In genomic region chr6:89311853-89312531, GRCh38 we compare ENCODE assay signal across 8 cellular contexts. TPM values are rescaled to one million over a fixed set of nuclear protein-coding genes. Genes with fewer than 3 reads are reported as not detected.
DNase-seq lines count a peak whose midpoint lies in the region; ATAC-seq, FAIRE-seq and TF ChIP-seq lines count a peak whose summit lies in the region.

No MANE protein-coding gene starts in this region.

- no peak overlapping the region for H3K4ac ChIP-seq in IMR-90 (ENCODE audit: low read depth, low read length)

- H2BK5ac ChIP-seq in IMR-90 (ENCODE audit: low read depth, low read length, poor library complexity, severe bottlenecking) = no peak overlapping the region

- WGBS in A549 (ENCODE audit: missing lambda C conversion rate) = 63% methylated on average over 9 of the region's 9 CpGs
- 71% methylated on average over 3 of the region's 9 CpGs; no CpG with 5 or more reads in 1 of the 2 experiments for WGBS in IMR-90 (ENCODE audit: extremely low coverage in 2 of 2, insufficient read length in 1 of 2), 2 experiments
- WGBS in body of pancreas, 2 donors = 36 to 42% methylated on average over 9 of the region's 9 CpGs

- no peak overlapping the region for H2BK120ac ChIP-seq in IMR-90 (ENCODE audit: low read depth, low read length)

- 0 out of 3 replicates have a peak, but pooled peaks have one; percentile 18 for TF ChIP-seq CTCF in A549 (IDR thresholded peaks at IDR 0.05)
- peak; percentile 37 for TF ChIP-seq CTCF in IMR-90 (conservative IDR thresholded peaks at IDR 0.05; ENCODE audit: low read depth, low read length)
- peak in 6 of 7 experiments; percentile 23 to 60 (median 33) for TF ChIP-seq CTCF in body of pancreas (IDR thresholded peaks at IDR 0.05)
- TF ChIP-seq CTCF in gastrocnemius medialis (IDR thresholded peaks at IDR 0.05 in 4 of 5, conservative IDR thresholded peaks at IDR 0.05 in 1 of 5) = peak; percentile 24 to 63 (median 43)

- dilution Hi-C loops in IMR-90 (cut with HindIII; ENCODE audit: low sequenced_read_pairs, unreplicated experiment) = no loop called here

- TF ChIP-seq EP300 in A549 (IDR thresholded peaks at IDR 0.05) = no peak

- TF ChIP-seq RAD21 in A549 (conservative IDR thresholded peaks at IDR 0.05 in 1 of 2, IDR thresholded peaks at IDR 0.05 in 1 of 2) (peak; percentile 33 to 35; a peak in 2 of 5 replicates), IMR-90 (IDR thresholded peaks at IDR 0.05; ENCODE audit: low read length) (peak; percentile 45)

- peaks cover 17% of the 10 kb centered on the region; the same call in 1 of the 2 replicates for H4K20me1 ChIP-seq in IMR-90 (ENCODE audit: insufficient read depth, low read length)

- no peak overlapping the region for H2BK15ac ChIP-seq in IMR-90 (ENCODE audit: low read depth, low read length)

- no peak overlapping the region for H3K9ac ChIP-seq in IMR-90 (ENCODE audit: low read depth, low read length)

- H3K9me3 ChIP-seq in A549 = no peaks in the 10 kb centered on the region
- H3K9me3 ChIP-seq in IMR-90 (ENCODE audit: control insufficient read depth, insufficient read depth, low read length) = no peaks in the 10 kb centered on the region
- no peaks in the 10 kb centered on the region for H3K9me3 ChIP-seq in body of pancreas
- H3K9me3 ChIP-seq in gastrocnemius medialis = no peaks in the 10 kb centered on the region

- TF ChIP-seq POLR2A in A549 (IDR thresholded peaks at IDR 0.05; ENCODE audit: low read length) = no peak
- no peak for TF ChIP-seq POLR2A in IMR-90 (IDR thresholded peaks at IDR 0.05; ENCODE audit: low read depth, low read length)
- no peak for TF ChIP-seq POLR2A in body of pancreas (IDR thresholded peaks at IDR 0.05)
- TF ChIP-seq POLR2A in gastrocnemius medialis (IDR thresholded peaks at IDR 0.05) = no peak

- H3K36me3 ChIP-seq in IMR-90 (ENCODE audit: control insufficient read depth, insufficient read depth, low read length) = peaks cover 5% of the 10 kb centered on the region
- no peaks in the 10 kb centered on the region for H3K36me3 ChIP-seq in body of pancreas (replicated peaks in 1 of 2; ENCODE audit: insufficient read depth in 1 of 2, low read depth in 2 of 2)
- no peaks in the 10 kb centered on the region for H3K36me3 ChIP-seq in gastrocnemius medialis

- FAIRE-seq in A549 (lab: Jason Lieb, UNC) = no peak

- in situ Hi-C loops in IMR-90 (cut with MboI; ENCODE audit: low sequenced_read_pairs) (no loop called here), gastrocnemius medialis (cut with MboI; ENCODE audit: low sequenced_read_pairs in 4 of 4) (no loop called here)

- no peak overlapping the region for H2BK20ac ChIP-seq in IMR-90 (ENCODE audit: low read depth, low read length)

- H3K4me2 ChIP-seq in A549 (no peak overlapping the region), IMR-90 (ENCODE audit: low read depth, low read length) (no peak overlapping the region)

- no peak overlapping the region for H4K91ac ChIP-seq in IMR-90 (ENCODE audit: insufficient read depth, low read depth, low read length)

- H3K27me3 ChIP-seq in IMR-90 (ENCODE audit: control insufficient read depth, insufficient read depth, low read length) (peaks cover 11% of the 10 kb centered on the region), body of pancreas (no peaks in the 10 kb centered on the region), gastrocnemius medialis (no peaks in the 10 kb centered on the region)

- peak overlapping the region; percentile 71; the same call in 1 of the 2 replicates for H2AK5ac ChIP-seq in IMR-90 (ENCODE audit: low read depth, low read length)

- H3K18ac ChIP-seq in IMR-90 (ENCODE audit: low read depth, low read length) = no peak overlapping the region

- intact Hi-C loops in IMR-90 (cut with micrococcal nuclease) (loop anchor here (1.0 kb wide), 2 partner anchors 57 to 298 kb away; no protein-coding TSS in a partner anchor), body of pancreas (cut with DNase I) (no loop called here), gastrocnemius medialis (cut with DNase I; ENCODE audit: low total_unique reads) (loop anchor here (5.0 kb wide), 1 partner anchor 60 kb away; no protein-coding TSS in a partner anchor)

- H2AK9ac ChIP-seq in IMR-90 (replicated peaks; ENCODE audit: low read depth, low read length, poor library complexity) = peak overlapping the region; percentile 61

- POLR2A ChIA-PET in A549 (lab: Yijun Ruan, JAX) = no interaction called here
- POLR2A ChIA-PET in IMR-90 (lab: Charles Lee; ENCODE audit: unreplicated experiment) = interaction anchor here (0.6 kb wide), 1 partner anchor 9 kb away, joined by 4 read pairs; no protein-coding TSS in a partner anchor

- H2AFZ ChIP-seq in IMR-90 (replicated peaks; ENCODE audit: low read length, poor library complexity) = peak overlapping the region; percentile 53

- BruUV-seq in IMR-90 (replicated peaks; lab: Mats Ljungman, UMichigan) = no TSS peak

- H3K4me1 ChIP-seq in A549 (no peaks in the 10 kb centered on the region), IMR-90 (ENCODE audit: control insufficient read depth, insufficient read depth, low read length) (peaks cover 6% of the 10 kb centered on the region; the same call in 1 of the 2 replicates), body of pancreas (peaks cover 14% of the 10 kb centered on the region), gastrocnemius medialis (peaks cover 25 to 44% of the 10 kb centered on the region in 2 donors)

- H3K14ac ChIP-seq in IMR-90 (replicated peaks; ENCODE audit: low read depth, low read length) = no peak overlapping the region

- H3K4me3 ChIP-seq in A549 (no peak overlapping the region), IMR-90 (ENCODE audit: insufficient read depth, low read depth, low read length) (no peak overlapping the region), body of pancreas (no peak overlapping the region), gastrocnemius medialis (no peak overlapping the region)

- H3K27ac ChIP-seq in A549 = no peak overlapping the region
- no peak overlapping the region for H3K27ac ChIP-seq in IMR-90 (ENCODE audit: insufficient read depth, low read length)
- H3K27ac ChIP-seq in body of pancreas = peak overlapping the region in 2 of 4 donors; percentile 14 to 36
- H3K27ac ChIP-seq in gastrocnemius medialis = peak overlapping the region; percentile 27 to 81 (median 60)

- CTCF ChIA-PET in A549 (lab: Yijun Ruan, JAX) = interaction anchor here (0.7 to 3.4 kb wide), 16 partner anchors 10 to 329 kb away, joined by 3 to 18 read pairs (median 5); partner anchors contain the start of gene UBE2J1
- CTCF ChIA-PET in IMR-90 (lab: Yijun Ruan, JAX) = interaction anchor here (0.9 to 1.7 kb wide), 6 partner anchors 9 to 57 kb away, joined by 3 to 6 read pairs (median 4); no protein-coding TSS in a partner anchor

- H3K9me1 ChIP-seq in IMR-90 (ENCODE audit: insufficient read depth, low read length) = peaks cover 8% of the 10 kb centered on the region; the same call in 1 of the 2 replicates

- no peak overlapping the region for H4K8ac ChIP-seq in IMR-90 (ENCODE audit: low read depth in 2 of 2, low read length in 2 of 2)

- ATAC-seq in A549 (peak; percentile 13 to 55; a peak in 3 of 6 replicates), IMR-90 (ENCODE audit: low read depth) (peak; percentile 46), body of pancreas (peak; percentile 48), gastrocnemius medialis (peak; percentile 45 to 50), GM18520 (IDR thresholded peaks at IDR 0.05; ENCODE audit: unreplicated experiment) (no peak), HG03432 (IDR thresholded peaks at IDR 0.05; ENCODE audit: unreplicated experiment) (no peak)

- H3K79me1 ChIP-seq in IMR-90 (ENCODE audit: low read depth in 1 of 2, low read length in 2 of 2) = no peaks in the 10 kb centered on the region

- H3K56ac ChIP-seq in IMR-90 (ENCODE audit: extremely low read depth, insufficient read depth, low read length) = no peak overlapping the region

- DNase-seq in A549 (ENCODE audit: low read depth in 1 of 2, low spot score in 1 of 2) (no peak), IMR-90 (peak; percentile 54), body of pancreas (peak; percentile 33 to 62 (median 56)), iPS DF 19.7 (ENCODE audit: low read depth, low spot score) (peak; percentile 61), gastrocnemius medialis (peak in 1 of 2 donors; percentile 22)
- DNase-seq in activated CD4-positive, alpha-beta T cell treated with anti-CD3 and anti-CD28 coated beads for 1 hour = no peak

- H4K5ac ChIP-seq in IMR-90 (ENCODE audit: low read depth, low read length) = no peak overlapping the region

- no peak overlapping the region for H3K23ac ChIP-seq in IMR-90 (ENCODE audit: low read depth, low read length)

TF ChIP-seq in A549, 52 proteins besides CTCF, POLR2A, EP300 and RAD21 (continues in another document):
- TF ChIP-seq MAFK (IDR thresholded peaks at IDR 0.05; ENCODE audit: partially characterized antibody) (no peak), RFX5 (IDR thresholded peaks at IDR 0.05) (no peak), HOXA7 (CRISPR knock-in tag; IDR thresholded peaks at IDR 0.05) (no peak)

TF ChIP-seq in IMR-90, 13 proteins besides CTCF, POLR2A, EP300 and RAD21 (continues in another document):
- TF ChIP-seq BHLHE40 (IDR thresholded peaks at IDR 0.05; ENCODE audit: low read depth, low read length) = no peak
- TF ChIP-seq MAFK (IDR thresholded peaks at IDR 0.05; ENCODE audit: low read depth, low read length) = no peak
- TF ChIP-seq FOS (IDR thresholded peaks at IDR 0.05; ENCODE audit: low read depth, low read length) = no peak

RNA-seq across cellular contexts. Expression of gene GABRR2, which starts 3.1 kb away (rescaled TPM):
- polyA plus RNA-seq in A549 (2011; rRNA removed) (0.09 and 0.12 TPM in 2 replicates), A549 (2017; fragmentation: RNase III; extraction: RNeasy Plus Mini Kit Qiagen cat#74134 plus additional on column Dnase treatment) (0.05 to 0.21 TPM (median 0.08 TPM) in 3 replicates), IMR-90 (2012; rRNA removed) (0.24 and 0.26 TPM in 2 replicates)
- 0.04 and 0.07 TPM in 2 replicates for polyA plus RNA-seq in A549 (2012; cell fraction: cytosol; rRNA removed)
- polyA plus RNA-seq in A549 (2012; cell fraction: nucleus; rRNA removed) = 0.21 and 0.23 TPM in 2 replicates
- polyA minus RNA-seq in A549 (2011; rRNA and poly(A)+ RNA removed) = not detected in 2 replicates
- total RNA-seq in IMR-90 (2012; rRNA removed) (under 0.01 TPM in 1 of 2 replicates, not detected in the other), body of pancreas (1 to 10 TPM in 1 of 2 donors, under 1 TPM in 1; 0.52 to 1.3 TPM), gastrocnemius medialis (under 1 TPM in 2 of 4 donors, not detected in 2; 0.24 to 0.71 TPM)
- polyA plus RNA-seq in IMR-90 (2012; cell fraction: cytosol; rRNA removed) = 0.16 TPM in 1 of 2 replicates, not detected in the other
- 1.4 and 2.4 TPM in 2 replicates for polyA plus RNA-seq in IMR-90 (2012; cell fraction: nucleus; rRNA removed; ENCODE audit: low replicate concordance)

RNA-seq across cellular contexts. Expression of gene UBE2J1, which starts 40.5 kb away (rescaled TPM):
- polyA plus RNA-seq in A549 (2011; rRNA removed) = 26.6 and 32.7 TPM in 2 replicates
- polyA plus RNA-seq in A549 (2012; cell fraction: cytosol; rRNA removed) = 6.4 and 7.9 TPM in 2 replicates
- 2.2 and 3.7 TPM in 2 replicates for polyA plus RNA-seq in A549 (2012; cell fraction: nucleus; rRNA removed)
- polyA plus RNA-seq in A549 (2017; fragmentation: RNase III; extraction: RNeasy Plus Mini Kit Qiagen cat#74134 plus additional on column Dnase treatment) = 12.6 to 13.3 TPM (median 12.7 TPM) in 3 replicates
- 12.3 and 13.3 TPM in 2 replicates for polyA minus RNA-seq in A549 (2011; rRNA and poly(A)+ RNA removed)
- 35.3 and 37.8 TPM in 2 replicates for total RNA-seq in IMR-90 (2012; rRNA removed)
- polyA plus RNA-seq in IMR-90 (2012; rRNA removed) = 19.8 and 20.9 TPM in 2 replicates
- polyA plus RNA-seq in IMR-90 (2012; cell fraction: cytosol; rRNA removed) = 7.4 and 9.8 TPM in 2 replicates
- 3.3 and 14.2 TPM in 2 replicates for polyA plus RNA-seq in IMR-90 (2012; cell fraction: nucleus; rRNA removed; ENCODE audit: low replicate concordance)
- 10 to 100 TPM; 23.4 to 27.8 TPM for total RNA-seq in body of pancreas
- total RNA-seq in gastrocnemius medialis = 10 to 100 TPM; 10.5 to 15.1 (median 14.6) TPM

Comparison
In these comparisons a context has a peak if more than half of its experiments do, and no peak if none do; other contexts are left out.
1. ATAC-seq: peak in A549 (2 of 2), IMR-90 (single experiment), body of pancreas (single experiment) and gastrocnemius medialis (2 of 2); none in GM18520 (single experiment) and HG03432 (single experiment).
2. DNase-seq: peak in IMR-90 (single experiment), body of pancreas (4 of 4) and iPS DF 19.7 (single experiment); none in A549 (0 of 2) and activated CD4-positive, alpha-beta T cell treated with anti-CD3 and anti-CD28 coated beads for 1 hour (single experiment).
3. H3K27ac ChIP-seq: peak in gastrocnemius medialis (4 of 4); none in A549 (0 of 2) and IMR-90 (single experiment).
4. Peak in every context shown above with its lines, with median percentiles within 50 percentile points of each other: CTCF ChIP-seq.